In the genomic region with DNA sequence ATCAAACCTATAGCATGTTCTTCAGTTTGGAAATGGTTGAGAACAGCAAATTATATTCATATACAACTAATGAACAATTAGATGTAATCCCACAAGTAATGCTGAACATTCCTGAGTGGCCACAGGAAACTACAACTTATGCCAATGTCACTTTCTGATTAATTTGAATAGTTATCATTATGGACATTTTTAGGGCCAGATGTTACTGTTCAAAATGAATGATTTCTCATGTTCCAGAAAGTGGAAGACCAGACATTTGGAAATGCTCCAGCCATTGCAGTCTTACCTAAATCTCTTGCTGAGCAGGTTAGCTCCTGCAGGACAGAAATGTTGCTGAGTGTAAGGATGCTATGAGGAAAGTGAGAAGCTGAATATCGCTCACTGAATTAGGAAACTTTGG, we compare ENCODE assay signal across 18 cellular contexts.
DNase-seq lines count a peak whose midpoint lies in the region; ATAC-seq and TF ChIP-seq lines count a peak whose summit lies in the region.
"Had no signal": no experiment of that assay in that cellular context is flagged by ENCODE, and none has a peak within 500 bp of the region (broad histone marks: within the 10 kb centered on the region; RNA-seq: fewer than 3 reads in every experiment).

No MANE protein-coding gene starts in this region.

- intact Hi-C loops in activated T-helper 1 cell treated with anti-CD3 and anti-CD28 coated beads, Interleukin-12 subunit alpha, Interleukin-12 subunit beta, Interleukin-2, Interleukin-4 antibody, amounts not matched to agents 30 ng/mL and 10 ng/mL and 1 ng/mL, durations not matched to agents 14 hours and 24 hours and 36 hours (cut with micrococcal nuclease), result no loop called here
- intact Hi-C loops in left ventricle myocardium inferior (cut with micrococcal nuclease), result no loop called here

- no peaks in the 10 kb centered on the region for H3K27me3 Mint-ChIP-seq in activated T-helper 1 cell treated with anti-CD3 and anti-CD28 coated beads, Interleukin-12 subunit alpha, Interleukin-12 subunit beta, Interleukin-2, Interleukin-4 antibody, amounts not matched to agents 30 ng/mL and 10 ng/mL and 1 ng/mL, durations not matched to agents 14 hours and 24 hours and 36 hours (ENCODE audit: insufficient read depth)
- H3K27me3 Mint-ChIP-seq: B cell; CD8-positive, alpha-beta memory T cell; IgD-negative memory B cell had no signal

- no peak overlapping the region for H3K27ac ChIP-seq in left ventricle myocardium inferior (replicated peaks)
- H3K27ac ChIP-seq: BLaER1 treated with 17β-estradiol and CSF1 and Interleukin-3, amounts not matched to agents 10 nM and 100 nM had no signal

- no peaks in the 10 kb centered on the region for H3K9me3 Mint-ChIP-seq in activated T-helper 1 cell treated with anti-CD3 and anti-CD28 coated beads, Interleukin-12 subunit alpha, Interleukin-12 subunit beta, Interleukin-2, Interleukin-4 antibody, amounts not matched to agents 30 ng/mL and 10 ng/mL and 1 ng/mL, durations not matched to agents 14 hours and 24 hours and 36 hours
- H3K9me3 Mint-ChIP-seq: H9, IgD-negative memory B cell had no signal

- H3K36me3 Mint-ChIP-seq in activated T-helper 1 cell treated with anti-CD3 and anti-CD28 coated beads, Interleukin-12 subunit alpha, Interleukin-12 subunit beta, Interleukin-2, Interleukin-4 antibody, amounts not matched to agents 30 ng/mL and 10 ng/mL and 1 ng/mL, durations not matched to agents 14 hours and 24 hours and 36 hours (ENCODE audit: low read depth), result no peaks in the 10 kb centered on the region
- H3K36me3 Mint-ChIP-seq: CD8-positive, alpha-beta memory T cell; IgD-negative memory B cell had no signal

- H3K4me3 ChIP-seq in fibroblast of mammary gland (ENCODE audit: control insufficient read depth, low read depth, low read length) (no peak overlapping the region), left ventricle myocardium inferior (no peak overlapping the region)
- H3K4me3 ChIP-seq: BLaER1 treated with 17β-estradiol and CSF1 and Interleukin-3, amounts not matched to agents 10 nM and 100 nM had no signal

- H3K9me3 ChIP-seq in left ventricle myocardium inferior (replicated peaks), result no peaks in the 10 kb centered on the region
- H3K9me3 ChIP-seq: BLaER1 treated with 17β-estradiol and CSF1 and Interleukin-3, amounts not matched to agents 10 nM and 100 nM had no signal

- H3K4me1 Mint-ChIP-seq in activated T-helper 1 cell treated with anti-CD3 and anti-CD28 coated beads, Interleukin-12 subunit alpha, Interleukin-12 subunit beta, Interleukin-2, Interleukin-4 antibody, amounts not matched to agents 30 ng/mL and 10 ng/mL and 1 ng/mL, durations not matched to agents 14 hours and 24 hours and 36 hours (ENCODE audit: low read depth), result no peaks in the 10 kb centered on the region
- H3K4me1 Mint-ChIP-seq: B cell; CD8-positive, alpha-beta memory T cell; IgD-negative memory B cell had no signal

- no peaks in the 10 kb centered on the region for H3K36me3 ChIP-seq in left ventricle myocardium inferior
- H3K36me3 ChIP-seq: BLaER1 treated with 17β-estradiol and CSF1 and Interleukin-3, amounts not matched to agents 10 nM and 100 nM had no signal

- DNase-seq in NCI-H2171 (lab: John Stamatoyannopoulos, UW) (peak; percentile 24), NCI-H69 (lab: John Stamatoyannopoulos, UW) (peak; percentile 68), astrocyte of the hippocampus (ENCODE audit: low read depth, low spot score) (peak; percentile 20), fibroblast of mammary gland (ENCODE audit: low read depth) (peak; percentile 16), SW 1271 (lab: John Stamatoyannopoulos, UW) (no peak), left ventricle myocardium inferior (no peak)
- DNase-seq in activated T-helper 1 cell treated with anti-CD3 and anti-CD28 coated beads, Interleukin-12 subunit alpha, Interleukin-12 subunit beta, Interleukin-2, Interleukin-4 antibody, amounts not matched to agents 30 ng/mL and 10 ng/mL and 1 ng/mL, durations not matched to agents 14 hours and 24 hours and 36 hours (ENCODE audit: low spot score), result no peak
- DNase-seq: CD8-positive, alpha-beta memory T cell; COR-L47; DMS79 treated with DMSO at 0.1 percent for 48 hours; GF-D8; GOT3; H9 had no signal

- ATAC-seq in HG03280 (IDR thresholded peaks at IDR 0.05; ENCODE audit: unreplicated experiment), result no peak
- ATAC-seq: HepG2 had no signal

- peaks cover 5% of the 10 kb centered on the region for H3K4me1 ChIP-seq in left ventricle myocardium inferior
- H3K4me1 ChIP-seq: BLaER1 treated with 17β-estradiol and CSF1 and Interleukin-3, amounts not matched to agents 10 nM and 100 nM had no signal

- no peak overlapping the region for H3K27ac Mint-ChIP-seq in activated T-helper 1 cell treated with anti-CD3 and anti-CD28 coated beads, Interleukin-12 subunit alpha, Interleukin-12 subunit beta, Interleukin-2, Interleukin-4 antibody, amounts not matched to agents 30 ng/mL and 10 ng/mL and 1 ng/mL, durations not matched to agents 14 hours and 24 hours and 36 hours
- H3K27ac Mint-ChIP-seq: B cell, H9, IgD-negative memory B cell had no signal

- no peak overlapping the region for H3K4me3 Mint-ChIP-seq in activated T-helper 1 cell treated with anti-CD3 and anti-CD28 coated beads, Interleukin-12 subunit alpha, Interleukin-12 subunit beta, Interleukin-2, Interleukin-4 antibody, amounts not matched to agents 30 ng/mL and 10 ng/mL and 1 ng/mL, durations not matched to agents 14 hours and 24 hours and 36 hours
- H3K4me3 Mint-ChIP-seq: B cell; CD8-positive, alpha-beta memory T cell; H9; IgD-negative memory B cell had no signal

- H3K27me3 ChIP-seq in left ventricle myocardium inferior (ENCODE audit: low read depth), result no peaks in the 10 kb centered on the region
- H3K27me3 ChIP-seq: BLaER1 treated with 17β-estradiol and CSF1 and Interleukin-3, amounts not matched to agents 10 nM and 100 nM had no signal

- no peak for TF ChIP-seq CTCF in fibroblast of mammary gland (conservative IDR thresholded peaks at IDR 0.05; ENCODE audit: control insufficient read depth, insufficient read depth, low read depth, low read length)
- TF ChIP-seq CTCF in left ventricle myocardium inferior (IDR thresholded peaks at IDR 0.05; ENCODE audit: borderline replicate concordance), result no peak

Comparison
In these comparisons a context has a peak if more than half of its experiments do, and no peak if none do; other contexts are left out.
1. DNase-seq: peak in NCI-H2171 (single experiment), NCI-H69 (single experiment), astrocyte of the hippocampus (single experiment) and fibroblast of mammary gland (single experiment); none in SW 1271 (0 of 2), activated T-helper 1 cell treated with anti-CD3 and anti-CD28 coated beads, Interleukin-12 subunit alpha, Interleukin-12 subunit beta, Interleukin-2, Interleukin-4 antibody, amounts not matched to agents 30 ng/mL and 10 ng/mL and 1 ng/mL, durations not matched to agents 14 hours and 24 hours and 36 hours (single experiment) and left ventricle myocardium inferior (single experiment).